In the genomic region with DNA sequence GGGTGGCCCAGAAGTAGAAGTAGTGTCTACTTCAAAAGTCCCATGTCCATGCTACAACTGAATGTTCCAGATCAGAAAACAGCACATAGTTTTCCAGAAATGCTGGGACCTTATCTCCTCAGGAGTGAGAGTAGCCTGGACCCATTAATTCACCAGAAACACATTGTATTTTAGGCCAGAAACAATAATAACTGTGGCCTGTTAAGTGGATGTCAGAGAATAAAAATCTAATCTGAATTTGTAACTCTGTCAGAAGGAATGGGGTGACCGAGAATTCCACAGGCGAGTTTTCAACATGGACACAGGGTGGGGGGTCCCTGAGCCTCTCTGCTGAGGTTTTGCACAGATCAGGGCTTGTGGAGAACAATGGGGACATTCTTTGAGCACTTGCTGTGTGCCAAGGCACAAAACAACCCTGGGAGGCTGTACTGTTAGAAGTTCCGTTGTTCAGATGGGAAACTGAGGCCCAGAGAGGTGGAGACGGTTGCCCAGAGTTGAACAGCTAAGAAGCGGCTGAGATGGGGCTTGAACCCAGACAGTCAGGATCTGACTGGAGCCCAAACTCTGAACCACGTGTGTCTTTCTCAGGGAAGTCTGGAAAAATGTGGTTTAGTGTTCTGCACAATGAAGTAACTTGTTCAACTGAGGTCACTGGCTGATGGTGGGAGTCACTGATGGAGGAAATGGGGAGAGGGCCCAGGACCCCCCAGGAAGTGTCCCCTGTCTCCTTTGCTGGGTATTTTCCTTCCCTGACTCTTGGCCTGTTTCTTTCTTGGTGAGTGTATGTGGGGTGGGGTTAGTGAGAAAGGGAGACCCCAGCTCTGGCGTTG, we compare ENCODE assay signal across 1 cellular context.
TF ChIP-seq lines count a peak whose summit lies in the region.

No MANE protein-coding gene starts in this region.

TF ChIP-seq in HepG2, 621 proteins besides CTCF, POLR2A, EP300 and RAD21 (continued from another document and continues in another):
- TF ChIP-seq, protein P1, sequence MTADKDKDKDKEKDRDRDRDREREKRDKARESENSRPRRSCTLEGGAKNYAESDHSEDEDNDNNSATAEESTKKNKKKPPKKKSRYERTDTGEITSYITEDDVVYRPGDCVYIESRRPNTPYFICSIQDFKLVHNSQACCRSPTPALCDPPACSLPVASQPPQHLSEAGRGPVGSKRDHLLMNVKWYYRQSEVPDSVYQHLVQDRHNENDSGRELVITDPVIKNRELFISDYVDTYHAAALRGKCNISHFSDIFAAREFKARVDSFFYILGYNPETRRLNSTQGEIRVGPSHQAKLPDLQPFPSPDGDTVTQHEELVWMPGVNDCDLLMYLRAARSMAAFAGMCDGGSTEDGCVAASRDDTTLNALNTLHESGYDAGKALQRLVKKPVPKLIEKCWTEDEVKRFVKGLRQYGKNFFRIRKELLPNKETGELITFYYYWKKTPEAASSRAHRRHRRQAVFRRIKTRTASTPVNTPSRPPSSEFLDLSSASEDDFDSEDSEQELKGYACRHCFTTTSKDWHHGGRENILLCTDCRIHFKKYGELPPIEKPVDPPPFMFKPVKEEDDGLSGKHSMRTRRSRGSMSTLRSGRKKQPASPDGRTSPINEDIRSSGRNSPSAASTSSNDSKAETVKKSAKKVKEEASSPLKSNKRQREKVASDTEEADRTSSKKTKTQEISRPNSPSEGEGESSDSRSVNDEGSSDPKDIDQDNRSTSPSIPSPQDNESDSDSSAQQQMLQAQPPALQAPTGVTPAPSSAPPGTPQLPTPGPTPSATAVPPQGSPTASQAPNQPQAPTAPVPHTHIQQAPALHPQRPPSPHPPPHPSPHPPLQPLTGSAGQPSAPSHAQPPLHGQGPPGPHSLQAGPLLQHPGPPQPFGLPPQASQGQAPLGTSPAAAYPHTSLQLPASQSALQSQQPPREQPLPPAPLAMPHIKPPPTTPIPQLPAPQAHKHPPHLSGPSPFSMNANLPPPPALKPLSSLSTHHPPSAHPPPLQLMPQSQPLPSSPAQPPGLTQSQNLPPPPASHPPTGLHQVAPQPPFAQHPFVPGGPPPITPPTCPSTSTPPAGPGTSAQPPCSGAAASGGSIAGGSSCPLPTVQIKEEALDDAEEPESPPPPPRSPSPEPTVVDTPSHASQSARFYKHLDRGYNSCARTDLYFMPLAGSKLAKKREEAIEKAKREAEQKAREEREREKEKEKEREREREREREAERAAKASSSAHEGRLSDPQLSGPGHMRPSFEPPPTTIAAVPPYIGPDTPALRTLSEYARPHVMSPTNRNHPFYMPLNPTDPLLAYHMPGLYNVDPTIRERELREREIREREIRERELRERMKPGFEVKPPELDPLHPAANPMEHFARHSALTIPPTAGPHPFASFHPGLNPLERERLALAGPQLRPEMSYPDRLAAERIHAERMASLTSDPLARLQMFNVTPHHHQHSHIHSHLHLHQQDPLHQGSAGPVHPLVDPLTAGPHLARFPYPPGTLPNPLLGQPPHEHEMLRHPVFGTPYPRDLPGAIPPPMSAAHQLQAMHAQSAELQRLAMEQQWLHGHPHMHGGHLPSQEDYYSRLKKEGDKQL (CRISPR knock-in tag; IDR thresholded peaks at IDR 0.05; ENCODE audit: low read depth), result no peak
- TF ChIP-seq ZNF660 (CRISPR knock-in tag; IDR thresholded peaks at IDR 0.05; ENCODE audit: borderline replicate concordance, low read depth) (no peak), MEIS1 (CRISPR knock-in tag; IDR thresholded peaks at IDR 0.05; ENCODE audit: borderline replicate concordance) (no peak), SMAD1 (CRISPR knock-in tag; IDR thresholded peaks at IDR 0.05; ENCODE audit: borderline replicate concordance, low read depth) (0 out of 2 replicates have a peak, but pooled peaks have one; percentile 35), ZNF678 (CRISPR knock-in tag; IDR thresholded peaks at IDR 0.05) (no peak), ZNF274 (CRISPR knock-in tag; IDR thresholded peaks at IDR 0.05) (no peak), PAWR (CRISPR knock-in tag; IDR thresholded peaks at IDR 0.05; ENCODE audit: borderline replicate concordance) (0 out of 2 replicates have a peak, but pooled peaks have one; percentile 52), ZNF839 (CRISPR knock-in tag; IDR thresholded peaks at IDR 0.05; ENCODE audit: borderline replicate concordance) (no peak), ZMYM3 (CRISPR knock-in tag; IDR thresholded peaks at IDR 0.05) (peak; percentile 34; the same call in 1 of the 2 replicates), AKAP8 (CRISPR knock-in tag; IDR thresholded peaks at IDR 0.05) (0 out of 2 replicates have a peak, but pooled peaks have one; percentile 48), STAT5B (CRISPR knock-in tag; IDR thresholded peaks at IDR 0.05) (no peak), TBX3 (IDR thresholded peaks at IDR 0.05; ENCODE audit: borderline replicate concordance) (no peak), TBX2 (CRISPR knock-in tag; IDR thresholded peaks at IDR 0.05; ENCODE audit: borderline replicate concordance) (no peak), PPARG (CRISPR knock-in tag; conservative IDR thresholded peaks at IDR 0.05) (no peak), ELF3 (CRISPR knock-in tag; IDR thresholded peaks at IDR 0.05) (no peak), NCOR1 (IDR thresholded peaks at IDR 0.05; ENCODE audit: borderline replicate concordance, low read length) (no peak), SALL2 (CRISPR knock-in tag; IDR thresholded peaks at IDR 0.05) (no peak), SUZ12 (IDR thresholded peaks at IDR 0.05; ENCODE audit: low read depth, low read length) (no peak), ZNF12 (CRISPR knock-in tag; IDR thresholded peaks at IDR 0.05) (no peak), ZNF563 (CRISPR knock-in tag; IDR thresholded peaks at IDR 0.05) (peak; percentile 53; the same call in 1 of the 2 replicates), DPF2 (CRISPR knock-in tag; IDR thresholded peaks at IDR 0.05; ENCODE audit: borderline replicate concordance, low read depth) (no peak)
- TF ChIP-seq, protein P2, sequence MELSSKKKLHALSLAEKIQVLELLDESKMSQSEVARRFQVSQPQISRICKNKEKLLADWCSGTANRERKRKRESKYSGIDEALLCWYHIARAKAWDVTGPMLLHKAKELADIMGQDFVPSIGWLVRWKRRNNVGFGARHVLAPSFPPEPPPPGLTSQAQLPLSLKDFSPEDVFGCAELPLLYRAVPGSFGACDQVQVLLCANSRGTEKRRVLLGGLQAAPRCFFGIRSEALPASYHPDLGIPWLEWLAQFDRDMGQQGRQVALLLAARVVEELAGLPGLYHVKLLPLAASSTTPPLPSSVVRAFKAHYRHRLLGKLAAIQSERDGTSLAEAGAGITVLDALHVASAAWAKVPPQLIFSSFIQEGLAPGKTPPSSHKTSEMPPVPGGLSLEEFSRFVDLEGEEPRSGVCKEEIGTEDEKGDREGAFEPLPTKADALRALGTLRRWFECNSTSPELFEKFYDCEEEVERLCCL (CRISPR knock-in tag; IDR thresholded peaks at IDR 0.05; ENCODE audit: borderline replicate concordance), result no peak
- TF ChIP-seq, protein P3, sequence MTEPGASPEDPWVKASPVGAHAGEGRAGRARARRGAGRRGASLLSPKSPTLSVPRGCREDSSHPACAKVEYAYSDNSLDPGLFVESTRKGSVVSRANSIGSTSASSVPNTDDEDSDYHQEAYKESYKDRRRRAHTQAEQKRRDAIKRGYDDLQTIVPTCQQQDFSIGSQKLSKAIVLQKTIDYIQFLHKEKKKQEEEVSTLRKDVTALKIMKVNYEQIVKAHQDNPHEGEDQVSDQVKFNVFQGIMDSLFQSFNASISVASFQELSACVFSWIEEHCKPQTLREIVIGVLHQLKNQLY (CRISPR knock-in tag; IDR thresholded peaks at IDR 0.05), result no peak
- TF ChIP-seq, protein P4, sequence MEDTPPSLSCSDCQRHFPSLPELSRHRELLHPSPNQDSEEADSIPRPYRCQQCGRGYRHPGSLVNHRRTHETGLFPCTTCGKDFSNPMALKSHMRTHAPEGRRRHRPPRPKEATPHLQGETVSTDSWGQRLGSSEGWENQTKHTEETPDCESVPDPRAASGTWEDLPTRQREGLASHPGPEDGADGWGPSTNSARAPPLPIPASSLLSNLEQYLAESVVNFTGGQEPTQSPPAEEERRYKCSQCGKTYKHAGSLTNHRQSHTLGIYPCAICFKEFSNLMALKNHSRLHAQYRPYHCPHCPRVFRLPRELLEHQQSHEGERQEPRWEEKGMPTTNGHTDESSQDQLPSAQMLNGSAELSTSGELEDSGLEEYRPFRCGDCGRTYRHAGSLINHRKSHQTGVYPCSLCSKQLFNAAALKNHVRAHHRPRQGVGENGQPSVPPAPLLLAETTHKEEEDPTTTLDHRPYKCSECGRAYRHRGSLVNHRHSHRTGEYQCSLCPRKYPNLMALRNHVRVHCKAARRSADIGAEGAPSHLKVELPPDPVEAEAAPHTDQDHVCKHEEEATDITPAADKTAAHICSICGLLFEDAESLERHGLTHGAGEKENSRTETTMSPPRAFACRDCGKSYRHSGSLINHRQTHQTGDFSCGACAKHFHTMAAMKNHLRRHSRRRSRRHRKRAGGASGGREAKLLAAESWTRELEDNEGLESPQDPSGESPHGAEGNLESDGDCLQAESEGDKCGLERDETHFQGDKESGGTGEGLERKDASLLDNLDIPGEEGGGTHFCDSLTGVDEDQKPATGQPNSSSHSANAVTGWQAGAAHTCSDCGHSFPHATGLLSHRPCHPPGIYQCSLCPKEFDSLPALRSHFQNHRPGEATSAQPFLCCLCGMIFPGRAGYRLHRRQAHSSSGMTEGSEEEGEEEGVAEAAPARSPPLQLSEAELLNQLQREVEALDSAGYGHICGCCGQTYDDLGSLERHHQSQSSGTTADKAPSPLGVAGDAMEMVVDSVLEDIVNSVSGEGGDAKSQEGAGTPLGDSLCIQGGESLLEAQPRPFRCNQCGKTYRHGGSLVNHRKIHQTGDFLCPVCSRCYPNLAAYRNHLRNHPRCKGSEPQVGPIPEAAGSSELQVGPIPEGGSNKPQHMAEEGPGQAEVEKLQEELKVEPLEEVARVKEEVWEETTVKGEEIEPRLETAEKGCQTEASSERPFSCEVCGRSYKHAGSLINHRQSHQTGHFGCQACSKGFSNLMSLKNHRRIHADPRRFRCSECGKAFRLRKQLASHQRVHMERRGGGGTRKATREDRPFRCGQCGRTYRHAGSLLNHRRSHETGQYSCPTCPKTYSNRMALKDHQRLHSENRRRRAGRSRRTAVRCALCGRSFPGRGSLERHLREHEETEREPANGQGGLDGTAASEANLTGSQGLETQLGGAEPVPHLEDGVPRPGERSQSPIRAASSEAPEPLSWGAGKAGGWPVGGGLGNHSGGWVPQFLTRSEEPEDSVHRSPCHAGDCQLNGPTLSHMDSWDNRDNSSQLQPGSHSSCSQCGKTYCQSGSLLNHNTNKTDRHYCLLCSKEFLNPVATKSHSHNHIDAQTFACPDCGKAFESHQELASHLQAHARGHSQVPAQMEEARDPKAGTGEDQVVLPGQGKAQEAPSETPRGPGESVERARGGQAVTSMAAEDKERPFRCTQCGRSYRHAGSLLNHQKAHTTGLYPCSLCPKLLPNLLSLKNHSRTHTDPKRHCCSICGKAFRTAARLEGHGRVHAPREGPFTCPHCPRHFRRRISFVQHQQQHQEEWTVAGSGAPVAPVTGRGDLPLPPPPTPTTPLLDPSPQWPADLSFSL (CRISPR knock-in tag; IDR thresholded peaks at IDR 0.05), result no peak
- TF ChIP-seq, protein P5, sequence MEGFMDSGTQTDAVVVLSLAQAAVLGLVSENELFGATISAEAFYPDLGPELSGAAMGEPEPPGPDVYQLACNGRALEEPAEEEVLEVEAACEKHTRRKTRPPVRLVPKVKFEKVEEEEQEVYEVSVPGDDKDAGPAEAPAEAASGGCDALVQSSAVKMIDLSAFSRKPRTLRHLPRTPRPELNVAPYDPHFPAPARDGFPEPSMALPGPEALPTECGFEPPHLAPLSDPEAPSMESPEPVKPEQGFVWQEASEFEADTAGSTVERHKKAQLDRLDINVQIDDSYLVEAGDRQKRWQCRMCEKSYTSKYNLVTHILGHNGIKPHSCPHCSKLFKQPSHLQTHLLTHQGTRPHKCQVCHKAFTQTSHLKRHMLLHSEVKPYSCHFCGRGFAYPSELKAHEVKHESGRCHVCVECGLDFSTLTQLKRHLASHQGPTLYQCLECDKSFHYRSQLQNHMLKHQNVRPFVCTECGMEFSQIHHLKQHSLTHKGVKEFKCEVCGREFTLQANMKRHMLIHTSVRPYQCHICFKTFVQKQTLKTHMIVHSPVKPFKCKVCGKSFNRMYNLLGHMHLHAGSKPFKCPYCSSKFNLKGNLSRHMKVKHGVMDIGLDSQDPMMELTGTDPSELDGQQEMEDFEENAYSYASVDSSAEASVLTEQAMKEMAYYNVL (CRISPR knock-in tag; IDR thresholded peaks at IDR 0.05; ENCODE audit: borderline replicate concordance), result no peak
- TF ChIP-seq, protein P6, sequence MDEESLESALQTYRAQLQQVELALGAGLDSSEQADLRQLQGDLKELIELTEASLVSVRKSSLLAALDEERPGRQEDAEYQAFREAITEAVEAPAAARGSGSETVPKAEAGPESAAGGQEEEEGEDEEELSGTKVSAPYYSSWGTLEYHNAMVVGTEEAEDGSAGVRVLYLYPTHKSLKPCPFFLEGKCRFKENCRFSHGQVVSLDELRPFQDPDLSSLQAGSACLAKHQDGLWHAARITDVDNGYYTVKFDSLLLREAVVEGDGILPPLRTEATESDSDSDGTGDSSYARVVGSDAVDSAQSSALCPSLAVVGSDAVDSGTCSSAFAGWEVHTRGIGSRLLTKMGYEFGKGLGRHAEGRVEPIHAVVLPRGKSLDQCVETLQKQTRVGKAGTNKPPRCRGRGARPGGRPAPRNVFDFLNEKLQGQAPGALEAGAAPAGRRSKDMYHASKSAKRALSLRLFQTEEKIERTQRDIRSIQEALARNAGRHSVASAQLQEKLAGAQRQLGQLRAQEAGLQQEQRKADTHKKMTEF (CRISPR knock-in tag; IDR thresholded peaks at IDR 0.05), result no peak
- TF ChIP-seq, protein P7, sequence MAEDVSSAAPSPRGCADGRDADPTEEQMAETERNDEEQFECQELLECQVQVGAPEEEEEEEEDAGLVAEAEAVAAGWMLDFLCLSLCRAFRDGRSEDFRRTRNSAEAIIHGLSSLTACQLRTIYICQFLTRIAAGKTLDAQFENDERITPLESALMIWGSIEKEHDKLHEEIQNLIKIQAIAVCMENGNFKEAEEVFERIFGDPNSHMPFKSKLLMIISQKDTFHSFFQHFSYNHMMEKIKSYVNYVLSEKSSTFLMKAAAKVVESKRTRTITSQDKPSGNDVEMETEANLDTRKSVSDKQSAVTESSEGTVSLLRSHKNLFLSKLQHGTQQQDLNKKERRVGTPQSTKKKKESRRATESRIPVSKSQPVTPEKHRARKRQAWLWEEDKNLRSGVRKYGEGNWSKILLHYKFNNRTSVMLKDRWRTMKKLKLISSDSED (CRISPR knock-in tag; IDR thresholded peaks at IDR 0.05), result no peak
- TF ChIP-seq, protein P8, sequence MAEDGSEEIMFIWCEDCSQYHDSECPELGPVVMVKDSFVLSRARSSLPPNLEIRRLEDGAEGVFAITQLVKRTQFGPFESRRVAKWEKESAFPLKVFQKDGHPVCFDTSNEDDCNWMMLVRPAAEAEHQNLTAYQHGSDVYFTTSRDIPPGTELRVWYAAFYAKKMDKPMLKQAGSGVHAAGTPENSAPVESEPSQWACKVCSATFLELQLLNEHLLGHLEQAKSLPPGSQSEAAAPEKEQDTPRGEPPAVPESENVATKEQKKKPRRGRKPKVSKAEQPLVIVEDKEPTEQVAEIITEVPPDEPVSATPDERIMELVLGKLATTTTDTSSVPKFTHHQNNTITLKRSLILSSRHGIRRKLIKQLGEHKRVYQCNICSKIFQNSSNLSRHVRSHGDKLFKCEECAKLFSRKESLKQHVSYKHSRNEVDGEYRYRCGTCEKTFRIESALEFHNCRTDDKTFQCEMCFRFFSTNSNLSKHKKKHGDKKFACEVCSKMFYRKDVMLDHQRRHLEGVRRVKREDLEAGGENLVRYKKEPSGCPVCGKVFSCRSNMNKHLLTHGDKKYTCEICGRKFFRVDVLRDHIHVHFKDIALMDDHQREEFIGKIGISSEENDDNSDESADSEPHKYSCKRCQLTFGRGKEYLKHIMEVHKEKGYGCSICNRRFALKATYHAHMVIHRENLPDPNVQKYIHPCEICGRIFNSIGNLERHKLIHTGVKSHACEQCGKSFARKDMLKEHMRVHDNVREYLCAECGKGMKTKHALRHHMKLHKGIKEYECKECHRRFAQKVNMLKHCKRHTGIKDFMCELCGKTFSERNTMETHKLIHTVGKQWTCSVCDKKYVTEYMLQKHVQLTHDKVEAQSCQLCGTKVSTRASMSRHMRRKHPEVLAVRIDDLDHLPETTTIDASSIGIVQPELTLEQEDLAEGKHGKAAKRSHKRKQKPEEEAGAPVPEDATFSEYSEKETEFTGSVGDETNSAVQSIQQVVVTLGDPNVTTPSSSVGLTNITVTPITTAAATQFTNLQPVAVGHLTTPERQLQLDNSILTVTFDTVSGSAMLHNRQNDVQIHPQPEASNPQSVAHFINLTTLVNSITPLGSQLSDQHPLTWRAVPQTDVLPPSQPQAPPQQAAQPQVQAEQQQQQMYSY (CRISPR knock-in tag; IDR thresholded peaks at IDR 0.05), result no peak
